ENCODE assay signal across 19 cellular contexts in the genomic region with DNA sequence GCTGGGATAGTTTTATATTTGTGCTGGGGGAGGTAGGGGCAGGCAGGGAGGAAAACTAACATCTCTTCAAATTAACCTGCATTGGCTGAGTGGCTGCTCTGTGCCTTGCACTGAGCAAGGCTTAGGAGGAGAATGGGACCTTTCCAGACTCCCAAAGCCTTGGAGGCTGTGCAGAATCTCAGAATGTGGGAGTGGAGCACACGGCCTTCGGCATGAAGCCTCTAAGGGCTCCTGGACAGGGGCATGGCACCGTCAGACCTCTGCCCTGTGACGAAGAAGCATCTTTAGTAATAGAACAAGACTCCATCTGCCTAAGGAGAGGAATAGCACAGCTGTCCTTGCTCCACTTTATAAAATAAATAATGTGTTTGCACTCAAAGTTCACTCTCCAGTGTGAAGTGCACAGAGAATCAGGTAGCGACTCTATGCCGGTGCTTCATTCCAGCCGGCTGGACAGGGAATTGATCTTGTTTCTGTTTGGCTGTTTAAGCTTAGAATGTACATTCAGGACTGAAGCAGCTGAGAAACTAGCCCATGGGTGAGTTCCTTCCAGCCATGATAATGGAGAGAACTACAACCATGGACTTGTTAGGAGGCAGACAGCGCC.
DNase-seq lines count a peak whose midpoint lies in the region; ATAC-seq and TF ChIP-seq lines count a peak whose summit lies in the region.
"Had no signal": no experiment of that assay in that cellular context is flagged by ENCODE, and none has a peak within 500 bp of the region (broad histone marks: within the 10 kb centered on the region; RNA-seq: fewer than 3 reads in every experiment).

No MANE protein-coding gene starts in this region.

- TF ChIP-seq CTCF in RWPE2 (IDR thresholded peaks at IDR 0.05; ENCODE audit: poor library complexity, severe bottlenecking) (no peak), left lung (IDR thresholded peaks at IDR 0.05) (no peak), psoas muscle (IDR thresholded peaks at IDR 0.05) (no peak)

- H2AFZ ChIP-seq in ACC112 (ENCODE audit: low read length, unreplicated experiment): no peak overlapping the region

- intact Hi-C loops in left lung (cut with DNase I) (no loop called here), psoas muscle (cut with DNase I) (loop anchor here in 1 of 2 donors (10.0 kb wide), 1 partner anchor 249 kb away; no protein-coding TSS in a partner anchor)

- H3K4me3 ChIP-seq in ACC112 (ENCODE audit: low read depth, low read length) (no peak overlapping the region), RWPE2 (ENCODE audit: severe bottlenecking) (no peak overlapping the region), left lung (no peak overlapping the region), psoas muscle (no peak overlapping the region)

- DNase-seq in RWPE2 (ENCODE audit: low spot score): no peak
- DNase-seq in left lung: no peak
- no peak for DNase-seq in psoas muscle
- DNase-seq in NCI-H2171 (lab: John Stamatoyannopoulos, UW): no peak
- DNase-seq: activated CD4-positive, alpha-beta T cell treated with anti-CD3 and anti-CD28 coated beads for 4 hours; activated naive CD8-positive, alpha-beta T cell treated with anti-CD3 and anti-CD28 coated beads, Interleukin-2, amount 50 U/mL, for 24 hours; CD4-positive, alpha-beta memory T cell; DND-41; HFFc6; KBM-7; left colon; naive B cell; NCI-H446 treated with DMSO at 0.1 percent for 48 hours; SHP77; substantia nigra had no signal

- no peaks in the 10 kb centered on the region for H3K79me2 ChIP-seq in ACC112 (ENCODE audit: control insufficient read depth, insufficient read depth, low read length, unreplicated experiment)
- H3K79me2 ChIP-seq: parathyroid adenoma had no signal

- peaks cover 13% of the 10 kb centered on the region for H3K4me1 ChIP-seq in ACC112 (ENCODE audit: control insufficient read depth, insufficient read depth, low read length, unreplicated experiment)
- peaks cover 5% of the 10 kb centered on the region for H3K4me1 ChIP-seq in RWPE2 (ENCODE audit: insufficient read depth, poor library complexity, severe bottlenecking)
- peaks cover 0 to 9% of the 10 kb centered on the region in 2 donors for H3K4me1 ChIP-seq in left lung
- peaks cover 5% of the 10 kb centered on the region for H3K4me1 ChIP-seq in psoas muscle

- H3K27me3 ChIP-seq in ACC112 (ENCODE audit: insufficient read depth, low read length) (no peaks in the 10 kb centered on the region), RWPE2 (ENCODE audit: insufficient read depth, poor library complexity, severe bottlenecking) (no peaks in the 10 kb centered on the region), left lung (no peaks in the 10 kb centered on the region), psoas muscle (ENCODE audit: insufficient read depth in 3 of 3, low read length in 2 of 3) (no peaks in the 10 kb centered on the region)

- no peak for ATAC-seq in RWPE2 (ENCODE audit: low read depth)
- ATAC-seq in left lung: peak; percentile 58
- no peak for ATAC-seq in psoas muscle
- no peak for ATAC-seq in HG03521 (IDR thresholded peaks at IDR 0.05; ENCODE audit: unreplicated experiment)
- no peak for ATAC-seq in GM19324 (IDR thresholded peaks at IDR 0.05; ENCODE audit: low FRiP score, unreplicated experiment)
- ATAC-seq: activated naive CD8-positive, alpha-beta T cell treated with anti-CD3 and anti-CD28 coated beads, Interleukin-2, amount 50 U/mL, for 24 hours; left colon had no signal

- H3K9me3 ChIP-seq in RWPE2 (ENCODE audit: severe bottlenecking) (no peaks in the 10 kb centered on the region), left lung (peaks cover 0 to 3% of the 10 kb centered on the region in 2 donors), psoas muscle (no peaks in the 10 kb centered on the region)

- H3K36me3 ChIP-seq in ACC112 (ENCODE audit: insufficient read depth, low read length) (no peaks in the 10 kb centered on the region), RWPE2 (ENCODE audit: low read depth) (no peaks in the 10 kb centered on the region), left lung (no peaks in the 10 kb centered on the region), psoas muscle (ENCODE audit: insufficient read depth in 1 of 2, low read depth in 1 of 2) (no peaks in the 10 kb centered on the region)

- peak overlapping the region; percentile 33; the same call in 1 of the 2 replicates for H3K27ac ChIP-seq in ACC112 (ENCODE audit: low read depth, low read length)
- peak overlapping the region; percentile 14 for H3K27ac ChIP-seq in RWPE2 (ENCODE audit: poor library complexity, severe bottlenecking)
- peak overlapping the region in 1 of 2 donors; percentile 10 for H3K27ac ChIP-seq in left lung
- peak overlapping the region; percentile 31 for H3K27ac ChIP-seq in psoas muscle
- H3K27ac ChIP-seq: parathyroid adenoma had no signal

- WGBS in psoas muscle, 3 donors: 87 to 90% (median 87%) methylated on average over 8 of the region's 8 CpGs
